In the genomic region with DNA sequence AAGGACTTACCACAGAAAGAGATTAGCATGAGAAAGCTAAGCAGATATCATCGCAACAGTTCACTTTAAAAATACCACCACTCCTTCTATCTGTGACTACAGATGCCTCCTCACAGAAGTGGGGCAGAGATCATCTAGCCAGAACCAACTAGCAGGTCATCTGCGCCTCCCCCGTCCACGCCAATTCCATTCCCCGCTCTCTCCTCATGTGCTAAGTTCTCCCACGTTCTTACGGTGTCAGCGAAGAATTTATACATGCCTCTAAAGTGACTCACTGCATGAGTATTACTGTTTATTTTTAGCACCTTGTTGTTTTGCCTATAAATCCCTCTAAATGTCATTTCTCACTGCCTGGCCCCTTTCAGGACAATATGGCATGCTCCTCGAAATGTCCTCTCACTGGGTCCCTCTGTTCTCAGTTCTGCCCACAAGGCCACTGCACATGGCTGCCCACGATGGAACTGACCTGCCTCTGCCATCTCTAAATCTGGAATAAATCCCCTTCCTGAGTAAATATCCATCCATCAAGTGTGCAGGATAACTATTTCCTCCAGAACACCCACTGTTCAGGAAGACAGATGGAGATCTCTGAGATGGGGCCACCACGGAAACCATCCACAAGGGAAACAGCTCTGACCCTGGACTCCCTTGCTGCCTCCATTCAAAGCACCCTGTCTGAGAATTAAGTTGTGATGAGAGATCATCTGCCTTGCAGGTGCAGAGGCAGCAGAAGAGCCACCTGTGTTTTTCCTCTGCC, we compare ENCODE assay signal across 8 cellular contexts.
DNase-seq lines count a peak whose midpoint lies in the region; ATAC-seq and TF ChIP-seq lines count a peak whose summit lies in the region.

No MANE protein-coding gene starts in this region.

- POLR2A ChIA-PET in MCF 10A (lab: Yijun Ruan, JAX), result interaction anchor here (0.6 to 2.8 kb wide), 7 partner anchors 10 to 770 kb away, joined by 3 to 13 read pairs (median 7); no protein-coding TSS in a partner anchor

- TF ChIP-seq CTCF in MCF 10A (IDR thresholded peaks at IDR 0.05; ENCODE audit: unreplicated experiment) (no peak), breast epithelium (IDR thresholded peaks at IDR 0.05) (no peak), brain (conservative IDR thresholded peaks at IDR 0.05) (no peak), uterus (IDR thresholded peaks at IDR 0.05) (no peak)

- H3K27me3 ChIP-seq in breast epithelium, result no peaks in the 10 kb centered on the region
- no peaks in the 10 kb centered on the region for H3K27me3 ChIP-seq in uterus

- intact Hi-C loops in MCF 10A (cut with micrococcal nuclease), result no loop called here
- intact Hi-C loops in breast epithelium (cut with DNase I; ENCODE audit: low total_unique reads), result no loop called here
- intact Hi-C loops in uterus (cut with DNase I; ENCODE audit: low total_unique reads), result no loop called here

- H3K4me1 Mint-ChIP-seq in MCF 10A (ENCODE audit: insufficient read depth, unreplicated experiment) (peaks cover 44% of the 10 kb centered on the region), brain (peaks cover 28% of the 10 kb centered on the region)

- H3K4me3 Mint-ChIP-seq in MCF 10A (ENCODE audit: unreplicated experiment) (peak overlapping the region; percentile 17), brain (peak overlapping the region in 1 of 5 experiments; percentile 1)

- H3K27me3 Mint-ChIP-seq in MCF 10A (ENCODE audit: insufficient read depth, unreplicated experiment) (no peaks in the 10 kb centered on the region), brain (no peaks in the 10 kb centered on the region)

- BruUV-seq in MCF 10A (replicated peaks; lab: Mats Ljungman, UMichigan), result no TSS peak

- DNase-seq in MCF 10A (ENCODE audit: unreplicated experiment) (peak; percentile 94), breast epithelium (ENCODE audit: low spot score in 2 of 2) (no peak), kidney glomerular epithelial cell (lab: John Stamatoyannopoulos, UW) (peak; percentile 98), uterus (peak; percentile 78 to 87), NCI-H1092 (lab: John Stamatoyannopoulos, UW) (no peak), NCI-H1694 (lab: John Stamatoyannopoulos, UW) (no peak)

- H3K9me3 ChIP-seq in breast epithelium (no peaks in the 10 kb centered on the region), uterus (no peaks in the 10 kb centered on the region)

- H3K36me3 ChIP-seq in breast epithelium, result no peaks in the 10 kb centered on the region
- H3K36me3 ChIP-seq in uterus, result no peaks in the 10 kb centered on the region

- H3K27ac Mint-ChIP-seq in MCF 10A (ENCODE audit: low read depth, unreplicated experiment) (peak overlapping the region; percentile 25), brain (peak overlapping the region in 3 of 5 experiments; percentile 11 to 70 (median 38))

- TF ChIP-seq POLR2A in breast epithelium (IDR thresholded peaks at IDR 0.05) (no peak), uterus (IDR thresholded peaks at IDR 0.05) (no peak)

- no peak for ATAC-seq in GM21576 (IDR thresholded peaks at IDR 0.05; ENCODE audit: unreplicated experiment)

- H3K36me3 Mint-ChIP-seq in MCF 10A (ENCODE audit: insufficient read depth, unreplicated experiment) (no peaks in the 10 kb centered on the region), brain (no peaks in the 10 kb centered on the region)

- H3K27ac ChIP-seq in breast epithelium, result peak overlapping the region in 1 of 2 donors; percentile 50
- peak overlapping the region; percentile 83 to 93 for H3K27ac ChIP-seq in uterus

- H3K4me1 ChIP-seq in breast epithelium (no peaks in the 10 kb centered on the region), uterus (no peaks in the 10 kb centered on the region)

- CTCF ChIA-PET in MCF 10A (lab: Yijun Ruan, JAX), result interaction anchor here (1.1 kb wide), 1 partner anchor 548 kb away, joined by 3 read pairs; no protein-coding TSS in a partner anchor

- H3K9me3 Mint-ChIP-seq in MCF 10A (ENCODE audit: unreplicated experiment) (no peaks in the 10 kb centered on the region), brain (no peaks in the 10 kb centered on the region)

- no peak overlapping the region for H3K4me3 ChIP-seq in breast epithelium
- H3K4me3 ChIP-seq in uterus, result no peak overlapping the region

Comparison
In these comparisons a context has a peak if more than half of its experiments do, and no peak if none do; other contexts are left out.
1. DNase-seq: peak in MCF 10A (single experiment), kidney glomerular epithelial cell (single experiment) and uterus (2 of 2); none in breast epithelium (0 of 2), NCI-H1092 (single experiment) and NCI-H1694 (single experiment).